In genomic region chr14:105945891-105946290, GRCh38 we compare ENCODE assay signal across 1 cellular context.
TF ChIP-seq lines count a peak whose summit lies in the region.

No MANE protein-coding gene starts in this region.

TF ChIP-seq in HCT116, 20 proteins besides CTCF, POLR2A, EP300 and RAD21 (continued from another document):
- TF ChIP-seq REST (IDR thresholded peaks at IDR 0.05; ENCODE audit: low read depth) (no peak), SIN3A (IDR thresholded peaks at IDR 0.05; ENCODE audit: low read depth) (no peak), EGR1 (IDR thresholded peaks at IDR 0.05; ENCODE audit: low read depth) (no peak)
TF ChIP-seq in HCT116: peak in this region for 0.
